22 cellular contexts compared by ENCODE assay signal in genomic region chr2:219537657-219538487, GRCh38. TPM values are rescaled to one million over a fixed set of nuclear protein-coding genes. Genes with fewer than 3 reads are reported as not detected.
DNase-seq lines count a peak whose midpoint lies in the region; ATAC-seq and TF ChIP-seq lines count a peak whose summit lies in the region.
"Had no signal": no experiment of that assay in that cellular context is flagged by ENCODE, and none has a peak within 500 bp of the region (broad histone marks: within the 10 kb centered on the region; RNA-seq: fewer than 3 reads in every experiment).

No MANE protein-coding gene starts in this region.

- POLR2A ChIA-PET in GM10248 (lab: Yijun Ruan, JAX) = no interaction called here

- ATAC-seq in GM21529 (IDR thresholded peaks at IDR 0.05; ENCODE audit: unreplicated experiment) (no peak), left lung (no peak)
- ATAC-seq: gastrocnemius medialis, GM12878 had no signal

- TF ChIP-seq CTCF in left lung (IDR thresholded peaks at IDR 0.05) = no peak
- TF ChIP-seq CTCF in GM10248 (IDR thresholded peaks at IDR 0.05; ENCODE audit: control extremely low read depth, extremely low read depth, low read depth, missing control alignments) = no peak

- in situ Hi-C loops in SK-MEL-5 (cut with HindIII; ENCODE audit: low pct_unique_long_range_greater_than_20kb, low sequenced_read_pairs) = no loop called here

- no peak overlapping the region for H3K27ac ChIP-seq in left lung
- H3K27ac ChIP-seq: gastrocnemius medialis, KMS-11 had no signal

- H3K9me3 ChIP-seq in left lung = no peaks in the 10 kb centered on the region
- H3K9me3 ChIP-seq: gastrocnemius medialis had no signal

- intact Hi-C loops in left lung (cut with DNase I) = no loop called here

- DNase-seq in DMS53 (lab: John Stamatoyannopoulos, UW) (peak; percentile 17), DMS53 treated with DMSO at 0.1 percent for 48 hours (lab: John Stamatoyannopoulos, UW; ENCODE audit: unreplicated experiment) (no peak), SK-MEL-5 (ENCODE audit: low read depth, low spot score) (peak; percentile 65), foreskin melanocyte (peak; percentile 74), retina (peak; percentile 34), left lung (no peak), GM10248 (ENCODE audit: extremely low spot score) (no peak)
- DNase-seq: activated CD4-positive, alpha-beta T cell treated with anti-CD3 and anti-CD28 coated beads for 4 hours; EL; gastrocnemius medialis; HCEC 1CT; NCI-H1417; occipital lobe; SIG-M5; stimulated activated CD4-positive, alpha-beta T cell treated with anti-CD3 and anti-CD28 coated beads, Interleukin-4, amount 100 ng/mL, for 4 hours had no signal

- no peak overlapping the region for H3K4me3 ChIP-seq in left lung
- H3K4me3 ChIP-seq: gastrocnemius medialis, GM12878 had no signal

- H3K27me3 ChIP-seq in left lung = peaks cover 0 to 71% of the 10 kb centered on the region in 2 donors
- H3K27me3 ChIP-seq: gastrocnemius medialis had no signal

- CTCF ChIA-PET in GM10248 (lab: Yijun Ruan, JAX) = interaction anchor here (1.2 to 8.1 kb wide), 7 partner anchors 10 to 152 kb away, joined by 3 to 153 read pairs (median 6); partner anchors contain the start of gene GMPPA

- peaks cover 6 to 17% of the 10 kb centered on the region in 2 donors for H3K4me1 ChIP-seq in left lung

- peaks cover 0 to 31% of the 10 kb centered on the region in 2 donors for H3K36me3 ChIP-seq in left lung

RNA-seq across cellular contexts. Expression of gene CHPF, which starts 5.7 kb away (rescaled TPM):
- 93.9 and 111 TPM in 2 replicates for total RNA-seq in SK-MEL-5 (2014; rRNA removed; shearing (Covaris generic))
- 319 and 330 TPM in 2 replicates for polyA plus RNA-seq in SK-MEL-5 (2015; cell fraction: cytosol; rRNA removed)
- polyA plus RNA-seq in SK-MEL-5 (2015; cell fraction: nucleus; rRNA removed) = 28.6 and 45.7 TPM in 2 replicates
- 100 to 1,000 TPM in 1 of 2 donors, 10 to 100 TPM in 1; 61.6 to 114 TPM for total RNA-seq in left lung

RNA-seq across cellular contexts. Expression of gene TMEM198, which starts 6.0 kb away (rescaled TPM):
- total RNA-seq in SK-MEL-5 (2014; rRNA removed; shearing (Covaris generic)) = 2.1 TPM in 2 replicates
- polyA plus RNA-seq in SK-MEL-5 (2015; cell fraction: cytosol; rRNA removed) = 3.1 and 4.7 TPM in 2 replicates
- 9.8 and 10.0 TPM in 2 replicates for polyA plus RNA-seq in SK-MEL-5 (2015; cell fraction: nucleus; rRNA removed)
- 1 to 10 TPM; 2.9 to 3.5 TPM for total RNA-seq in left lung
- total RNA-seq: mononuclear cell had no signal

RNA-seq across cellular contexts. Expression of gene ASIC4, which starts 23.6 kb away (rescaled TPM):
- not detected in 2 replicates for total RNA-seq in SK-MEL-5 (2014; rRNA removed; shearing (Covaris generic))
- polyA plus RNA-seq in SK-MEL-5 (2015; cell fraction: cytosol; rRNA removed) = not detected in 2 replicates
- 0.95 and 6.4 TPM in 2 replicates for polyA plus RNA-seq in SK-MEL-5 (2015; cell fraction: nucleus; rRNA removed)
- not detected for total RNA-seq in left lung
- total RNA-seq: GM12878, mononuclear cell, skeletal muscle tissue had no signal

RNA-seq across cellular contexts. Expression of gene OBSL1, which starts 33.5 kb away (rescaled TPM):
- total RNA-seq in SK-MEL-5 (2014; rRNA removed; shearing (Covaris generic)) = 30.7 and 34.7 TPM in 2 replicates
- polyA plus RNA-seq in SK-MEL-5 (2015; cell fraction: cytosol; rRNA removed) = 39.8 and 46.7 TPM in 2 replicates
- 142 and 151 TPM in 2 replicates for polyA plus RNA-seq in SK-MEL-5 (2015; cell fraction: nucleus; rRNA removed)
- 10 to 100 TPM; 43.4 to 65.0 TPM for total RNA-seq in left lung

RNA-seq across cellular contexts. Expression of gene INHA, which starts 34.2 kb away (rescaled TPM):
- total RNA-seq in SK-MEL-5 (2014; rRNA removed; shearing (Covaris generic)) = 0.18 TPM in 1 of 2 replicates, not detected in the other
- polyA plus RNA-seq in SK-MEL-5 (2015; cell fraction: cytosol; rRNA removed) = 0.41 TPM in 1 of 2 replicates, not detected in the other
- 1.5 and 4.8 TPM in 2 replicates for polyA plus RNA-seq in SK-MEL-5 (2015; cell fraction: nucleus; rRNA removed)
- under 1 TPM; 0.37 to 0.44 TPM for total RNA-seq in left lung
- total RNA-seq: A172; CD4-positive, alpha-beta T cell; GM12878; mononuclear cell; occipital lobe; skeletal muscle tissue had no signal
- polyA plus RNA-seq: GM12878 had no signal

Comparison
In these comparisons a context has a peak if more than half of its experiments do, and no peak if none do; other contexts are left out.
1. DNase-seq: peak in DMS53 (single experiment), SK-MEL-5 (single experiment), foreskin melanocyte (single experiment) and retina (single experiment); none in DMS53 treated with DMSO at 0.1 percent for 48 hours (single experiment), left lung (0 of 2) and GM10248 (single experiment).